Comparison of ENCODE assay signal across 1 cellular context in genomic region chr20:51122931-51123658, GRCh38.
TF ChIP-seq lines count a peak whose summit lies in the region.

No MANE protein-coding gene starts in this region.

TF ChIP-seq in WTC11, 78 proteins besides CTCF, POLR2A, EP300 and RAD21 (continued from another document):
- TF ChIP-seq, protein P1, sequence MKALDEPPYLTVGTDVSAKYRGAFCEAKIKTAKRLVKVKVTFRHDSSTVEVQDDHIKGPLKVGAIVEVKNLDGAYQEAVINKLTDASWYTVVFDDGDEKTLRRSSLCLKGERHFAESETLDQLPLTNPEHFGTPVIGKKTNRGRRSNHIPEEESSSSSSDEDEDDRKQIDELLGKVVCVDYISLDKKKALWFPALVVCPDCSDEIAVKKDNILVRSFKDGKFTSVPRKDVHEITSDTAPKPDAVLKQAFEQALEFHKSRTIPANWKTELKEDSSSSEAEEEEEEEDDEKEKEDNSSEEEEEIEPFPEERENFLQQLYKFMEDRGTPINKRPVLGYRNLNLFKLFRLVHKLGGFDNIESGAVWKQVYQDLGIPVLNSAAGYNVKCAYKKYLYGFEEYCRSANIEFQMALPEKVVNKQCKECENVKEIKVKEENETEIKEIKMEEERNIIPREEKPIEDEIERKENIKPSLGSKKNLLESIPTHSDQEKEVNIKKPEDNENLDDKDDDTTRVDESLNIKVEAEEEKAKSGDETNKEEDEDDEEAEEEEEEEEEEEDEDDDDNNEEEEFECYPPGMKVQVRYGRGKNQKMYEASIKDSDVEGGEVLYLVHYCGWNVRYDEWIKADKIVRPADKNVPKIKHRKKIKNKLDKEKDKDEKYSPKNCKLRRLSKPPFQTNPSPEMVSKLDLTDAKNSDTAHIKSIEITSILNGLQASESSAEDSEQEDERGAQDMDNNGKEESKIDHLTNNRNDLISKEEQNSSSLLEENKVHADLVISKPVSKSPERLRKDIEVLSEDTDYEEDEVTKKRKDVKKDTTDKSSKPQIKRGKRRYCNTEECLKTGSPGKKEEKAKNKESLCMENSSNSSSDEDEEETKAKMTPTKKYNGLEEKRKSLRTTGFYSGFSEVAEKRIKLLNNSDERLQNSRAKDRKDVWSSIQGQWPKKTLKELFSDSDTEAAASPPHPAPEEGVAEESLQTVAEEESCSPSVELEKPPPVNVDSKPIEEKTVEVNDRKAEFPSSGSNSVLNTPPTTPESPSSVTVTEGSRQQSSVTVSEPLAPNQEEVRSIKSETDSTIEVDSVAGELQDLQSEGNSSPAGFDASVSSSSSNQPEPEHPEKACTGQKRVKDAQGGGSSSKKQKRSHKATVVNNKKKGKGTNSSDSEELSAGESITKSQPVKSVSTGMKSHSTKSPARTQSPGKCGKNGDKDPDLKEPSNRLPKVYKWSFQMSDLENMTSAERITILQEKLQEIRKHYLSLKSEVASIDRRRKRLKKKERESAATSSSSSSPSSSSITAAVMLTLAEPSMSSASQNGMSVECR (CRISPR knock-in tag; IDR thresholded peaks at IDR 0.05; ENCODE audit: borderline replicate concordance): no peak
